In genomic region chr5:78377056-78377717, GRCh38 we compare ENCODE assay signal across 13 cellular contexts. TPM values are rescaled to one million over a fixed set of nuclear protein-coding genes. Genes with fewer than 3 reads are reported as not detected.
DNase-seq lines count a peak whose midpoint lies in the region; ATAC-seq and TF ChIP-seq lines count a peak whose summit lies in the region.
"Had no signal": no experiment of that assay in that cellular context is flagged by ENCODE, and none has a peak within 500 bp of the region (broad histone marks: within the 10 kb centered on the region; RNA-seq: fewer than 3 reads in every experiment).

No MANE protein-coding gene starts in this region.

- H4K20me1 ChIP-seq in GM23248 (ENCODE audit: insufficient read depth): peaks cover 24% of the 10 kb centered on the region; the same call in 1 of the 2 replicates

- TF ChIP-seq POLR2A in adrenal gland (IDR thresholded peaks at IDR 0.05): no peak

- no peak overlapping the region for H2AFZ ChIP-seq in GM23248

- H3K4me1 ChIP-seq in GM23248 (ENCODE audit: insufficient read depth) (peaks cover 14% of the 10 kb centered on the region), adrenal gland (replicated peaks in 1 of 2) (peaks cover 6 to 19% of the 10 kb centered on the region in 2 donors)

- no peak overlapping the region for H3K4me3 Mint-ChIP-seq in progenitor cell of endocrine pancreas (ENCODE audit: low read depth)

- H3K27ac Mint-ChIP-seq in progenitor cell of endocrine pancreas: no peak overlapping the region

- no peaks in the 10 kb centered on the region for H3K9me3 ChIP-seq in GM23248 (ENCODE audit: low read depth)
- no peaks in the 10 kb centered on the region for H3K9me3 ChIP-seq in adrenal gland (replicated peaks in 1 of 3)
- H3K9me3 ChIP-seq: tibial nerve had no signal

- no peaks in the 10 kb centered on the region for H3K36me3 ChIP-seq in GM23248 (ENCODE audit: low read depth)
- H3K36me3 ChIP-seq in adrenal gland (replicated peaks in 1 of 2): no peaks in the 10 kb centered on the region
- H3K36me3 ChIP-seq: tibial nerve had no signal

- H3K27me3 Mint-ChIP-seq in progenitor cell of endocrine pancreas: no peaks in the 10 kb centered on the region

- intact Hi-C loops in adrenal gland (cut with DNase I): no loop called here
- intact Hi-C loops in sciatic nerve (cut with DNase I): no loop called here

- WGBS in GM23248 (ENCODE audit: low coverage in 1 of 2, low lambda C conversion rate in 2 of 2, missing lambda C conversion rate in 2 of 2), 2 experiments: 18 to 20% methylated on average over 3 of the region's 3 CpGs
- WGBS in adrenal gland, 4 donors: 24 to 37% (median 27%) methylated on average over 3 of the region's 3 CpGs

- peak; percentile 58 for DNase-seq in GM23248
- DNase-seq in adrenal gland: peak in 6 of 7 donors; percentile 42 to 58 (median 48)
- peak; percentile 80 for DNase-seq in fibroblast of the aortic adventitia (ENCODE audit: low read depth)
- DNase-seq in sciatic nerve (ENCODE audit: low spot score): no peak
- DNase-seq in progenitor cell of endocrine pancreas (ENCODE audit: low spot score, unreplicated experiment): no peak
- no peak for DNase-seq in NCI-H2227 treated with DMSO at 0.1 percent for 48 hours (lab: John Stamatoyannopoulos, UW)
- no peak for DNase-seq in activated CD4-positive, CD25-positive, alpha-beta regulatory T cell (lab: John Stamatoyannopoulos, UW)
- DNase-seq: activated CD8-positive, alpha-beta memory T cell treated with anti-CD3 and anti-CD28 coated beads, Interleukin-2, amount 50 U/mL, for 4 hours; MM.1S; NCI-H510A had no signal

- no peaks in the 10 kb centered on the region for H3K9me2 ChIP-seq in GM23248 (ENCODE audit: insufficient read depth)

- TF ChIP-seq CTCF in adrenal gland (IDR thresholded peaks at IDR 0.05) (no peak), fibroblast of the aortic adventitia (IDR thresholded peaks at IDR 0.05; ENCODE audit: insufficient read depth, low read length) (no peak), progenitor cell of endocrine pancreas (IDR thresholded peaks at IDR 0.05; ENCODE audit: unreplicated experiment) (no peak)

- in situ Hi-C loops in GM23248 (cut with MboI): no loop called here

- H3K9me3 Mint-ChIP-seq in progenitor cell of endocrine pancreas (ENCODE audit: low read depth): no peaks in the 10 kb centered on the region

- no peaks in the 10 kb centered on the region for H3K36me3 Mint-ChIP-seq in progenitor cell of endocrine pancreas (ENCODE audit: insufficient read depth)

- H3K27ac ChIP-seq in GM23248 (no peak overlapping the region), adrenal gland (no peak overlapping the region)
- H3K27ac ChIP-seq: skin epidermis had no signal

- H3K4me3 ChIP-seq in GM23248: no peak overlapping the region
- H3K4me3 ChIP-seq in adrenal gland: no peak overlapping the region
- H3K4me3 ChIP-seq in fibroblast of the aortic adventitia (ENCODE audit: low read depth, low read length): no peak overlapping the region
- H3K4me3 ChIP-seq: skin epidermis, tibial nerve had no signal

- no peaks in the 10 kb centered on the region for H3K27me3 ChIP-seq in GM23248 (replicated peaks; ENCODE audit: insufficient read depth)
- no peaks in the 10 kb centered on the region for H3K27me3 ChIP-seq in adrenal gland
- H3K27me3 ChIP-seq: tibial nerve had no signal

- peaks cover 6% of the 10 kb centered on the region; the same call in 1 of the 2 replicates for H3F3A ChIP-seq in GM23248 (ENCODE audit: insufficient read depth)

- no peak overlapping the region; the same call in 1 of the 2 replicates for H3K9ac ChIP-seq in GM23248

- ATAC-seq in sciatic nerve (peak; percentile 58), HG03025 (IDR thresholded peaks at IDR 0.05; ENCODE audit: low FRiP score, unreplicated experiment) (no peak)

- H3K4me1 Mint-ChIP-seq in progenitor cell of endocrine pancreas (ENCODE audit: low read depth): peaks cover 3% of the 10 kb centered on the region

- H3K4me2 ChIP-seq in GM23248 (ENCODE audit: unreplicated experiment): no peak overlapping the region

- H3K79me2 ChIP-seq in GM23248 (ENCODE audit: insufficient read depth): peaks cover 89% of the 10 kb centered on the region

RNA-seq across cellular contexts. Expression of gene SCAMP1, which starts 16.8 kb away (rescaled TPM):
- 57.7 and 89.2 TPM in 2 replicates for total RNA-seq in GM23248 (2014; rRNA removed; shearing (Covaris generic))
- 66.8 and 66.9 TPM in 2 replicates for polyA plus RNA-seq in GM23248 (2016; fragmentation: Nextera tagmentation; extraction: Ambion mirVana)
- total RNA-seq in adrenal gland: 10 to 100 TPM; 19.1 to 40.2 (median 32.0) TPM
- polyA plus RNA-seq in adrenal gland: 10 to 100 TPM in 1 of 3 donors, 1 to 10 TPM in 2; 5.6 to 21.8 (median 7.5) TPM
- total RNA-seq in fibroblast of the aortic adventitia (ENCODE audit: low replicate concordance): 29.9 and 56.3 TPM in 2 replicates
- total RNA-seq in sciatic nerve: 61.6 TPM
- total RNA-seq in progenitor cell of endocrine pancreas: 43.5 and 44.3 TPM in 2 replicates

Comparison
In these comparisons a context has a peak if more than half of its experiments do, and no peak if none do; other contexts are left out.
1. DNase-seq: peak in GM23248 (single experiment), adrenal gland (6 of 7) and fibroblast of the aortic adventitia (single experiment); none in sciatic nerve (single experiment), progenitor cell of endocrine pancreas (single experiment), NCI-H2227 treated with DMSO at 0.1 percent for 48 hours (single experiment) and activated CD4-positive, CD25-positive, alpha-beta regulatory T cell (0 of 4).